Comparison of ENCODE assay signal across 37 cellular contexts in the genomic region with DNA sequence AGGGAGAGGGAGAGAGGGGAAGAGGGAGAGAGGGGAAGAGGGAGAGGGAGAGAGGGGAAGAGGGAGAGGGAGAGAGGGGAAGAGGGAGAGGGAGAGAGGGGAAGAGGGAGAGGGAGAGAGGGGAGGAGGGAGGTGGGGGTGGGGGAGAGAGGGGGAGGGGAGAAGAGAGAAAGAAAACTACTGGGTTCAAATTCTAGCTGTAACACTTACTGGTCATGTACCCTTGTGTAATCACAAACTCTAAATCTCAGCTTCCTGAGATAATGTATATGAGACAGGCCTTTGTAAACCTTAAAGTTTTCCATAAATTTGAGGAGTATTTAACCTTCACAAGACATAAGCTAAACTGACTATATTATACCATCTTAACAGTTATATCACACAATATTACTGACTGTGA.
"Had no signal": no experiment of that assay in that cellular context is flagged by ENCODE, and none has a peak within 500 bp of the region (broad histone marks: within the 10 kb centered on the region; RNA-seq: fewer than 3 reads in every experiment).

No MANE protein-coding gene starts in this region.

- H3K27ac ChIP-seq: ascending aorta, cardiac muscle cell, VCaP had no signal

- H3K4me1 ChIP-seq: ascending aorta had no signal

- H3K27ac Mint-ChIP-seq: activated B cell treated with CpG ODN at 0.5 μM for 24 hours; activated CD4-positive, alpha-beta memory T cell treated with anti-CD3 and anti-CD28 coated beads for 36 hours; activated CD4-positive, alpha-beta T cell treated with anti-CD3 and anti-CD28 coated beads, Interleukin-2, amount 10 ng/mL, durations not matched to agents 24 days and 14 days; activated CD8-positive, alpha-beta T cell treated with anti-CD3 and anti-CD28 coated beads for 36 hours; activated naive CD4-positive, alpha-beta T cell treated with anti-CD3 and anti-CD28 coated beads, Interleukin-2, amount 10 ng/mL, durations not matched to agents 7 days and 5 days; activated naive CD4-positive, alpha-beta T cell treated with anti-CD3 and anti-CD28 coated beads, Interleukin-2, amount 50 U/mL, for 24 hours; activated naive CD8-positive, alpha-beta T cell; activated naive CD8-positive, alpha-beta T cell treated with anti-CD3 and anti-CD28 coated beads, Interleukin-2, amount 10 ng/mL, durations not matched to agents 7 days and 5 days; activated naive CD8-positive, alpha-beta T cell treated with anti-CD3 and anti-CD28 coated beads, Interleukin-2, amount 50 U/mL, for 24 hours; activated T-helper 2 cell treated with anti-CD3 and anti-CD28 coated beads, Interferon-gamma antibody, Interleukin-2, Interleukin-4, amounts not matched to agents 10 μg/mL and 5 μg/mL and 100 μg/mL, durations not matched to agents 14 hours and 24 hours and 36 hours; brain; T-helper 1 cell treated with Interleukin-12 subunit alpha and Interleukin-12 subunit beta and Interleukin-4 antibody, amounts not matched to agents 30 μg/mL and 1 μg/mL, for 36 hours; T-helper 2 cell treated with Interferon-gamma antibody and Interleukin-4, amounts not matched to agents 5 μg/mL and 100 μg/mL, for 36 hours had no signal

- ATAC-seq: activated CD8-positive, alpha-beta T cell treated with anti-CD3 and anti-CD28 coated beads for 36 hours; activated naive CD8-positive, alpha-beta T cell treated with anti-CD3 and anti-CD28 coated beads, Interleukin-2, amount 50 U/mL, for 24 hours; activated T-cell treated with anti-CD3 and anti-CD28 coated beads, Interleukin-2, amount 50 U/mL, for 4 hours had no signal

- H3K9me3 Mint-ChIP-seq: activated B cell treated with CpG ODN at 0.5 μM for 24 hours; activated naive CD4-positive, alpha-beta T cell treated with anti-CD3 and anti-CD28 coated beads, Interleukin-2, amount 10 ng/mL, durations not matched to agents 7 days and 5 days; activated naive CD4-positive, alpha-beta T cell treated with anti-CD3 and anti-CD28 coated beads, Interleukin-2, amount 50 U/mL, for 24 hours; activated naive CD8-positive, alpha-beta T cell treated with anti-CD3 and anti-CD28 coated beads, Interleukin-2, amount 50 U/mL, for 24 hours; activated T-cell treated with anti-CD3 and anti-CD28 coated beads, Interleukin-2, amount 50 U/mL, for 4 hours; central memory CD8-positive, alpha-beta T cell; T-helper 2 cell treated with Interferon-gamma antibody and Interleukin-4, amounts not matched to agents 5 μg/mL and 100 μg/mL, for 36 hours had no signal

- H3K27me3 Mint-ChIP-seq: activated B cell treated with CpG ODN at 0.5 μM for 24 hours; activated CD4-positive, alpha-beta memory T cell treated with anti-CD3 and anti-CD28 coated beads for 36 hours; activated CD4-positive, alpha-beta T cell treated with anti-CD3 and anti-CD28 coated beads, Interleukin-2, amount 10 ng/mL, durations not matched to agents 24 days and 14 days; activated CD8-positive, alpha-beta T cell treated with anti-CD3 and anti-CD28 coated beads for 36 hours; activated naive CD4-positive, alpha-beta T cell treated with anti-CD3 and anti-CD28 coated beads, Interleukin-2, amount 10 ng/mL, durations not matched to agents 7 days and 5 days; activated naive CD4-positive, alpha-beta T cell treated with anti-CD3 and anti-CD28 coated beads, Interleukin-2, amount 50 U/mL, for 24 hours; activated naive CD8-positive, alpha-beta T cell; activated naive CD8-positive, alpha-beta T cell treated with anti-CD3 and anti-CD28 coated beads, Interleukin-2, amount 10 ng/mL, durations not matched to agents 7 days and 5 days; activated naive CD8-positive, alpha-beta T cell treated with anti-CD3 and anti-CD28 coated beads, Interleukin-2, amount 50 U/mL, for 24 hours; brain; central memory CD8-positive, alpha-beta T cell had no signal

- FAIRE-seq: bronchial epithelial cell, TTC549 had no signal

- DNase-seq: activated B cell treated with CpG ODN at 0.5 μM for 24 hours; activated CD4-positive, alpha-beta memory T cell treated with anti-CD3 and anti-CD28 coated beads for 36 hours; activated CD4-positive, alpha-beta T cell treated with anti-CD3 and anti-CD28 coated beads for 4 hours; activated CD4-positive, alpha-beta T cell treated with anti-CD3 and anti-CD28 coated beads, Interleukin-2, amount 10 ng/mL, durations not matched to agents 24 days and 14 days; activated CD4-positive, alpha-beta T cell treated with anti-CD3 and anti-CD28 coated beads, Interleukin-2, amount 50 U/mL, for 1 hour; activated CD4-positive, alpha-beta T cell treated with anti-CD3 and anti-CD28 coated beads, Interleukin-2, amount 50 U/mL, for 4 hours; activated CD4-positive, CD25-positive, alpha-beta regulatory T cell treated with anti-CD3 and anti-CD28 coated beads, Interleukin-2, amount 50 U/mL, for 72 hours; activated CD8-positive, alpha-beta memory T cell treated with anti-CD3 and anti-CD28 coated beads, Interleukin-2, amount 50 U/mL, for 4 hours; activated CD8-positive, alpha-beta T cell treated with anti-CD3 and anti-CD28 coated beads for 36 hours; activated effector memory CD4-positive, alpha-beta T cell treated with Interleukin-2 at 50 U/mL for 16 hours; activated gamma-delta T cell; activated naive CD4-positive, alpha-beta T cell treated with anti-CD3 and anti-CD28 coated beads, Interleukin-2, amount 10 ng/mL, durations not matched to agents 7 days and 5 days; activated naive CD4-positive, alpha-beta T cell treated with Interleukin-2 at 50 U/mL for 16 hours; activated naive CD8-positive, alpha-beta T cell treated with anti-CD3 and anti-CD28 coated beads, Interleukin-2, amount 10 ng/mL, durations not matched to agents 7 days and 5 days; activated naive CD8-positive, alpha-beta T cell treated with anti-CD3 and anti-CD28 coated beads, Interleukin-2, amount 50 U/mL, for 24 hours; activated T-cell treated with anti-CD3 and anti-CD28 coated beads for 4 hours; activated T-cell treated with anti-CD3 and anti-CD28 coated beads, Interleukin-2, amount 50 U/mL, for 1 hour; activated T-cell treated with anti-CD3 and anti-CD28 coated beads, Interleukin-2, amount 50 U/mL, for 4 hours; amygdala; anterior cingulate cortex; caudate nucleus; cerebellar nuclear complex; T-helper 1 cell; T-helper 2 cell; T-helper 9 cell had no signal

- H3K27me3 ChIP-seq: ascending aorta, cardiac muscle cell had no signal

- H3K36me3 ChIP-seq: ascending aorta, cardiac muscle cell had no signal

- H3K4me3 ChIP-seq: ascending aorta, cardiac muscle cell had no signal

- H3K4me3 Mint-ChIP-seq: activated B cell treated with CpG ODN at 0.5 μM for 24 hours; activated CD4-positive, alpha-beta memory T cell treated with anti-CD3 and anti-CD28 coated beads for 36 hours; activated CD4-positive, alpha-beta T cell treated with anti-CD3 and anti-CD28 coated beads, Interleukin-2, amount 10 ng/mL, durations not matched to agents 24 days and 14 days; activated CD8-positive, alpha-beta T cell treated with anti-CD3 and anti-CD28 coated beads for 36 hours; activated naive CD4-positive, alpha-beta T cell treated with anti-CD3 and anti-CD28 coated beads, Interleukin-2, amount 10 ng/mL, durations not matched to agents 7 days and 5 days; activated naive CD4-positive, alpha-beta T cell treated with anti-CD3 and anti-CD28 coated beads, Interleukin-2, amount 50 U/mL, for 24 hours; activated naive CD8-positive, alpha-beta T cell; activated naive CD8-positive, alpha-beta T cell treated with anti-CD3 and anti-CD28 coated beads, Interleukin-2, amount 10 ng/mL, durations not matched to agents 7 days and 5 days; activated naive CD8-positive, alpha-beta T cell treated with anti-CD3 and anti-CD28 coated beads, Interleukin-2, amount 50 U/mL, for 24 hours; activated T-cell treated with anti-CD3 and anti-CD28 coated beads, Interleukin-2, amount 50 U/mL, for 4 hours; brain; central memory CD8-positive, alpha-beta T cell; T-helper 1 cell treated with Interleukin-12 subunit alpha and Interleukin-12 subunit beta and Interleukin-4 antibody, amounts not matched to agents 30 μg/mL and 1 μg/mL, for 36 hours; T-helper 2 cell treated with Interferon-gamma antibody and Interleukin-4, amounts not matched to agents 5 μg/mL and 100 μg/mL, for 36 hours had no signal

- H3K4me1 Mint-ChIP-seq: activated B cell treated with CpG ODN at 0.5 μM for 24 hours; activated CD4-positive, alpha-beta T cell treated with anti-CD3 and anti-CD28 coated beads, Interleukin-2, amount 10 ng/mL, durations not matched to agents 24 days and 14 days; activated naive CD4-positive, alpha-beta T cell treated with anti-CD3 and anti-CD28 coated beads, Interleukin-2, amount 10 ng/mL, durations not matched to agents 7 days and 5 days; activated naive CD4-positive, alpha-beta T cell treated with anti-CD3 and anti-CD28 coated beads, Interleukin-2, amount 50 U/mL, for 24 hours; activated naive CD8-positive, alpha-beta T cell treated with anti-CD3 and anti-CD28 coated beads, Interleukin-2, amount 10 ng/mL, durations not matched to agents 7 days and 5 days; activated naive CD8-positive, alpha-beta T cell treated with anti-CD3 and anti-CD28 coated beads, Interleukin-2, amount 50 U/mL, for 24 hours; brain had no signal
